In genomic region chr14:88750945-88751344, GRCh38 we compare ENCODE assay signal across 3 cellular contexts.
TF ChIP-seq lines count a peak whose summit lies in the region.

No MANE protein-coding gene starts in this region.

TF ChIP-seq in HCT116, 20 proteins besides CTCF, POLR2A, EP300 and RAD21:
- TF ChIP-seq EZH2phosphoT487 (IDR thresholded peaks at IDR 0.05; ENCODE audit: borderline replicate concordance) (no peak), CEBPB (IDR thresholded peaks at IDR 0.05; ENCODE audit: low read depth) (peak; percentile 35; the same call in 1 of the 2 replicates)

TF ChIP-seq in K562, 482 proteins besides CTCF, POLR2A, EP300 and RAD21:
- peak; percentile 87 for TF ChIP-seq CEBPB (tag; IDR thresholded peaks at IDR 0.05)
- TF ChIP-seq SIRT6 (IDR thresholded peaks at IDR 0.05; ENCODE audit: low read depth, low read length) = no peak
- no peak for TF ChIP-seq CEBPG (CRISPR knock-in tag; IDR thresholded peaks at IDR 0.05)
- TF ChIP-seq CEBPG (tag; conservative IDR thresholded peaks at IDR 0.05 in 1 of 2, IDR thresholded peaks at IDR 0.05 in 1 of 2) = peak; percentile 57 to 90
- peak; percentile 36 for TF ChIP-seq NFE2 (IDR thresholded peaks at IDR 0.05; ENCODE audit: low read depth)

TF ChIP-seq in HepG2, 621 proteins besides CTCF, POLR2A, EP300 and RAD21:
- peak; percentile 91 for TF ChIP-seq CEBPB (IDR thresholded peaks at IDR 0.05; ENCODE audit: borderline replicate concordance, low read depth, low read length)
- peak; percentile 63; the same call in 1 of the 2 replicates for TF ChIP-seq CEBPG (CRISPR knock-in tag; IDR thresholded peaks at IDR 0.05)
- TF ChIP-seq SNAI1 (CRISPR knock-in tag; IDR thresholded peaks at IDR 0.05; ENCODE audit: borderline replicate concordance) = no peak
